In genomic region chr3:2261747-2262146, GRCh38 we compare ENCODE assay signal across 25 cellular contexts.
"Had no signal": no experiment of that assay in that cellular context is flagged by ENCODE, and none has a peak within 500 bp of the region (broad histone marks: within the 10 kb centered on the region; RNA-seq: fewer than 3 reads in every experiment).

No MANE protein-coding gene starts in this region.

- DNase-seq: activated CD4-positive, alpha-beta T cell treated with anti-CD3 and anti-CD28 coated beads for 36 hours; activated CD4-positive, alpha-beta T cell treated with anti-CD3 and anti-CD28 coated beads, Interleukin-2, amount 10 ng/mL, durations not matched to agents 7 days and 5 days; activated CD4-positive, alpha-beta T cell treated with anti-CD3 and anti-CD28 coated beads, Interleukin-2, amount 50 U/mL, for 48 hours; activated CD8-positive, alpha-beta T cell treated with anti-CD3 and anti-CD28 coated beads, Interleukin-2, amount 10 ng/mL, durations not matched to agents 7 days and 5 days; activated gamma-delta T cell; activated naive CD4-positive, alpha-beta T cell treated with Interleukin-2 at 50 U/mL for 16 hours; activated T-cell treated with anti-CD3 and anti-CD28 coated beads, Interleukin-2, amount 50 U/mL, for 24 hours; adrenal gland; caudate nucleus; NCI-H1092; NCI-H1436 treated with DMSO at 0.1 percent for 48 hours; NCI-H1694 treated with DMSO at 0.1 percent for 48 hours; NCI-H2029; NCI-H345; NCI-H524 treated with DMSO at 0.1 percent for 48 hours; PC-3; Peyer's patch; RPMI8226; SHP77 treated with DMSO at 0.1 percent for 48 hours; SK-N-SH had no signal

- ATAC-seq: activated CD4-positive, alpha-beta T cell treated with anti-CD3 and anti-CD28 coated beads for 36 hours; activated CD4-positive, CD25-positive, alpha-beta regulatory T cell treated with anti-CD3 and anti-CD28 coated beads, Interleukin-2, amount 50 U/mL, for 24 hours; activated CD8-positive, alpha-beta T cell treated with anti-CD3 and anti-CD28 coated beads, Interleukin-2, amount 10 ng/mL, durations not matched to agents 7 days and 5 days; activated naive CD4-positive, alpha-beta T cell treated with anti-CD3 and anti-CD28 coated beads, Interleukin-2, amount 50 U/mL, for 72 hours; PC-3; WTC11 had no signal

- H3K4me1 ChIP-seq: adrenal gland, Peyer's patch, SJSA1 had no signal

- H3K27ac ChIP-seq: adrenal gland, KMS-11, Peyer's patch, SJSA1 had no signal

- H3K36me3 ChIP-seq: adrenal gland, Peyer's patch, SJSA1 had no signal

- H3K9me3 ChIP-seq: adrenal gland, Peyer's patch, SJSA1, SK-N-SH had no signal

- H3K4me3 ChIP-seq: adrenal gland, Peyer's patch, SJSA1 had no signal

- H3K27me3 ChIP-seq: adrenal gland, Peyer's patch, SJSA1 had no signal
